18 cellular contexts compared by ENCODE assay signal in genomic region chr3:76700323-76700722, GRCh38.
DNase-seq lines count a peak whose midpoint lies in the region; ATAC-seq, FAIRE-seq and TF ChIP-seq lines count a peak whose summit lies in the region.
"Had no signal": no experiment of that assay in that cellular context is flagged by ENCODE, and none has a peak within 500 bp of the region (broad histone marks: within the 10 kb centered on the region; RNA-seq: fewer than 3 reads in every experiment).

No MANE protein-coding gene starts in this region.

- H4K20me1 ChIP-seq in astrocyte (ENCODE audit: insufficient read depth, low read length), result no peaks in the 10 kb centered on the region

- H3K27ac Mint-ChIP-seq in astrocyte (ENCODE audit: unreplicated experiment), result peak overlapping the region; percentile 56
- no peak overlapping the region for H3K27ac Mint-ChIP-seq in nephron progenitor cell
- H3K27ac Mint-ChIP-seq: CD4-positive, alpha-beta T cell; GM23338; HFFc6 had no signal

- H3K9me3 Mint-ChIP-seq in astrocyte (ENCODE audit: unreplicated experiment) (no peaks in the 10 kb centered on the region), nephron progenitor cell (no peaks in the 10 kb centered on the region)
- H3K9me3 Mint-ChIP-seq: GM23338 had no signal

- H3K27me3 ChIP-seq in astrocyte (ENCODE audit: insufficient read depth, low read length), result no peaks in the 10 kb centered on the region
- H3K27me3 ChIP-seq: BE2C had no signal

- H3K27me3 Mint-ChIP-seq in astrocyte (ENCODE audit: low read depth, unreplicated experiment) (no peaks in the 10 kb centered on the region), nephron progenitor cell (ENCODE audit: low read depth, poor library complexity) (no peaks in the 10 kb centered on the region)
- H3K27me3 Mint-ChIP-seq: CD4-positive, alpha-beta T cell had no signal

- peaks cover 9% of the 10 kb centered on the region for H3K4me1 Mint-ChIP-seq in astrocyte (ENCODE audit: low read depth, unreplicated experiment)
- H3K4me1 Mint-ChIP-seq in nephron progenitor cell, result peaks cover 20% of the 10 kb centered on the region

- FAIRE-seq in astrocyte (lab: Jason Lieb, UNC), result no peak
- no peak for FAIRE-seq in GM12891 (lab: Jason Lieb, UNC)
- FAIRE-seq: D721Med, G401.6, H54 had no signal

- ATAC-seq in HG03439 (IDR thresholded peaks at IDR 0.05; ENCODE audit: unreplicated experiment) (no peak), GM19328 (IDR thresholded peaks at IDR 0.05; ENCODE audit: unreplicated experiment) (no peak)
- ATAC-seq: HCT116 had no signal

- no peak overlapping the region for H3K4me3 Mint-ChIP-seq in astrocyte (ENCODE audit: unreplicated experiment)
- H3K4me3 Mint-ChIP-seq in nephron progenitor cell, result no peak overlapping the region
- H3K4me3 Mint-ChIP-seq: CD4-positive, alpha-beta T cell; GM23338; HFFc6 had no signal

- H3K9ac ChIP-seq in astrocyte (ENCODE audit: low read length), result no peak overlapping the region
- H3K9ac ChIP-seq: KMS-11 had no signal

- TF ChIP-seq POLR2A in GM12891 (IDR thresholded peaks at IDR 0.05; ENCODE audit: low read depth, low read length), result no peak

- no peaks in the 10 kb centered on the region for H3K9me3 ChIP-seq in astrocyte (ENCODE audit: insufficient read depth, low read depth, low read length)
- H3K9me3 ChIP-seq: BE2C, Caco-2 had no signal

- H3K36me3 Mint-ChIP-seq in astrocyte (ENCODE audit: low read depth, unreplicated experiment) (no peaks in the 10 kb centered on the region), nephron progenitor cell (ENCODE audit: low read depth) (no peaks in the 10 kb centered on the region)

- no peak overlapping the region for H2AFZ ChIP-seq in astrocyte (ENCODE audit: low read depth, low read length)

- H3K4me2 ChIP-seq in astrocyte (ENCODE audit: low read length), result no peak overlapping the region
- H3K4me2 ChIP-seq: KMS-11 had no signal

- DNase-seq in HCEC 1CT (peak; percentile 71), astrocyte (ENCODE audit: low read depth) (no peak), glomerular visceral epithelial cell (ENCODE audit: extremely low spot score) (peak; percentile 34), nephron progenitor cell (no peak), GM12891 (ENCODE audit: insufficient read length, low spot score) (no peak)
- DNase-seq: BE2C; Caco-2; CD4-positive, alpha-beta T cell; HFFc6 had no signal

- no peaks in the 10 kb centered on the region for H3K4me1 ChIP-seq in astrocyte (ENCODE audit: insufficient read depth, low read length)
- H3K4me1 ChIP-seq: BE2C, Caco-2 had no signal

- H3K4me3 ChIP-seq in astrocyte (ENCODE audit: insufficient read depth, low read depth, low read length), result no peak overlapping the region
- H3K4me3 ChIP-seq: GM23338 had no signal

- no peaks in the 10 kb centered on the region for H3K36me3 ChIP-seq in astrocyte (ENCODE audit: insufficient read depth, low read length)
- H3K36me3 ChIP-seq: BE2C had no signal

- H3K79me2 ChIP-seq in astrocyte (ENCODE audit: insufficient read depth, low read length), result no peaks in the 10 kb centered on the region

- TF ChIP-seq CTCF in astrocyte (IDR thresholded peaks at IDR 0.05; ENCODE audit: insufficient read depth, low read depth, low read length) (no peak), nephron progenitor cell (IDR thresholded peaks at IDR 0.05) (no peak)

- H3K27ac ChIP-seq in astrocyte (ENCODE audit: low read depth, low read length), result no peak overlapping the region
- H3K27ac ChIP-seq: C4-2B, KMS-11 had no signal

TF ChIP-seq in GM12891, 5 proteins besides CTCF, POLR2A, EP300 and RAD21:
- no peak for TF ChIP-seq POU2F2 (IDR thresholded peaks at IDR 0.05; ENCODE audit: low read depth, low read length)
- TF ChIP-seq SPI1 (IDR thresholded peaks at IDR 0.05; ENCODE audit: low read depth, low read length), result no peak
- no peak for TF ChIP-seq PAX5 (IDR thresholded peaks at IDR 0.05; ENCODE audit: insufficient read depth, low read length, severe bottlenecking)
- TF ChIP-seq POLR2AphosphoS5 (IDR thresholded peaks at IDR 0.05; ENCODE audit: low read depth, low read length), result no peak
- no peak for TF ChIP-seq TAF1 (IDR thresholded peaks at IDR 0.05; ENCODE audit: low read depth, low read length)

Comparison
In these comparisons a context has a peak if more than half of its experiments do, and no peak if none do; other contexts are left out.
1. DNase-seq: peak in HCEC 1CT (single experiment) and glomerular visceral epithelial cell (single experiment); none in astrocyte (single experiment), nephron progenitor cell (single experiment) and GM12891 (single experiment).